In genomic region chr19:51272183-51272817, GRCh38 we compare ENCODE assay signal across 13 cellular contexts. TPM values are rescaled to one million over a fixed set of nuclear protein-coding genes. Genes with fewer than 3 reads are reported as not detected.
DNase-seq lines count a peak whose midpoint lies in the region; ATAC-seq and TF ChIP-seq lines count a peak whose summit lies in the region.
"Had no signal": no experiment of that assay in that cellular context is flagged by ENCODE, and none has a peak within 500 bp of the region (broad histone marks: within the 10 kb centered on the region; RNA-seq: fewer than 3 reads in every experiment).

No MANE protein-coding gene starts in this region.

- H3K9me2 ChIP-seq in Karpas-422 (replicated peaks; ENCODE audit: insufficient read depth, low read length) (no peaks in the 10 kb centered on the region), hepatocyte (replicated peaks; ENCODE audit: insufficient read depth) (no peaks in the 10 kb centered on the region)

- H3K4me2 ChIP-seq in Karpas-422 (ENCODE audit: low read depth, low read length, poor library complexity, severe bottlenecking) (peak overlapping the region; percentile 23), hepatocyte (no peak overlapping the region)

- no peaks in the 10 kb centered on the region; the same call in 1 of the 2 replicates for H4K20me1 ChIP-seq in Karpas-422 (ENCODE audit: insufficient read depth, low read depth, low read length)
- no peaks in the 10 kb centered on the region for H4K20me1 ChIP-seq in hepatocyte (ENCODE audit: insufficient read depth, poor library complexity, severe bottlenecking)

- H3K9ac ChIP-seq in Karpas-422 (ENCODE audit: low read length) = no peak overlapping the region

- no peaks in the 10 kb centered on the region for H3K9me3 Mint-ChIP-seq in activated CD4-positive, alpha-beta memory T cell treated with anti-CD3 and anti-CD28 coated beads, Interleukin-2, amount 10 ng/mL, durations not matched to agents 7 days and 5 days
- H3K9me3 Mint-ChIP-seq in natural killer cell treated with Interleukin-12 subunit alpha and Interleukin-12 subunit beta and Interleukin-15 and Interleukin-18, amount 100 ng/mL, for 72 hours = no peaks in the 10 kb centered on the region

- peaks cover 5% of the 10 kb centered on the region for H3K27me3 Mint-ChIP-seq in activated CD4-positive, alpha-beta memory T cell treated with anti-CD3 and anti-CD28 coated beads, Interleukin-2, amount 10 ng/mL, durations not matched to agents 7 days and 5 days
- peaks cover 4 to 13% of the 10 kb centered on the region in 2 donors for H3K27me3 Mint-ChIP-seq in natural killer cell treated with Interleukin-12 subunit alpha and Interleukin-12 subunit beta and Interleukin-15 and Interleukin-18, amount 100 ng/mL, for 72 hours

- POLR2A ChIA-PET in activated CD4-positive, alpha-beta memory T cell treated with anti-CD3 and anti-CD28 coated beads, Interleukin-2, amount 10 ng/mL, durations not matched to agents 7 days and 5 days (lab: Charles Lee) = interaction anchor here (0.9 to 3.5 kb wide), 6 partner anchors 10 to 122 kb away, joined by 3 to 21 read pairs (median 5); no protein-coding TSS in a partner anchor

- H3K79me2 ChIP-seq in Karpas-422 (ENCODE audit: low read length) (no peaks in the 10 kb centered on the region), hepatocyte (no peaks in the 10 kb centered on the region)

- H3K36me3 ChIP-seq in Karpas-422 (ENCODE audit: insufficient read depth, low read length) (no peaks in the 10 kb centered on the region), hepatocyte (replicated peaks; ENCODE audit: insufficient read depth, low read depth) (no peaks in the 10 kb centered on the region)
- H3K36me3 ChIP-seq: brain microvascular endothelial cell, gastrocnemius medialis, uterus had no signal

- H3K4me1 Mint-ChIP-seq in activated CD4-positive, alpha-beta memory T cell treated with anti-CD3 and anti-CD28 coated beads, Interleukin-2, amount 10 ng/mL, durations not matched to agents 7 days and 5 days = peaks cover 46% of the 10 kb centered on the region
- H3K4me1 Mint-ChIP-seq in natural killer cell treated with Interleukin-12 subunit alpha and Interleukin-12 subunit beta and Interleukin-15 and Interleukin-18, amount 100 ng/mL, for 72 hours (ENCODE audit: low read depth in 2 of 2) = peaks cover 11 to 25% of the 10 kb centered on the region in 2 donors

- no peaks in the 10 kb centered on the region for H3K9me3 ChIP-seq in Karpas-422 (ENCODE audit: low read length)
- no peaks in the 10 kb centered on the region for H3K9me3 ChIP-seq in hepatocyte (ENCODE audit: low read depth)
- H3K9me3 ChIP-seq: gastrocnemius medialis, uterus had no signal

- TF ChIP-seq CTCF in hepatocyte (IDR thresholded peaks at IDR 0.05; ENCODE audit: poor library complexity) = no peak

- H3K27me3 ChIP-seq in Karpas-422 (ENCODE audit: low read length) = no peaks in the 10 kb centered on the region
- no peaks in the 10 kb centered on the region for H3K27me3 ChIP-seq in hepatocyte
- H3K27me3 ChIP-seq: brain microvascular endothelial cell, gastrocnemius medialis, uterus had no signal

- H3K4me3 ChIP-seq in Karpas-422 (ENCODE audit: low read length) = no peak overlapping the region
- H3K4me3 ChIP-seq in hepatocyte = no peak overlapping the region
- H3K4me3 ChIP-seq: gastrocnemius medialis, uterus had no signal

- no peaks in the 10 kb centered on the region for H3K36me3 Mint-ChIP-seq in activated CD4-positive, alpha-beta memory T cell treated with anti-CD3 and anti-CD28 coated beads, Interleukin-2, amount 10 ng/mL, durations not matched to agents 7 days and 5 days (ENCODE audit: low read depth)
- no peaks in the 10 kb centered on the region for H3K36me3 Mint-ChIP-seq in natural killer cell treated with Interleukin-12 subunit alpha and Interleukin-12 subunit beta and Interleukin-15 and Interleukin-18, amount 100 ng/mL, for 72 hours

- H3K4me1 ChIP-seq in Karpas-422 (ENCODE audit: low read length) = peaks cover 11% of the 10 kb centered on the region
- no peaks in the 10 kb centered on the region for H3K4me1 ChIP-seq in hepatocyte (ENCODE audit: insufficient read depth)
- H3K4me1 ChIP-seq: gastrocnemius medialis, uterus had no signal

- peak overlapping the region; percentile 97 for H3K27ac Mint-ChIP-seq in activated CD4-positive, alpha-beta memory T cell treated with anti-CD3 and anti-CD28 coated beads, Interleukin-2, amount 10 ng/mL, durations not matched to agents 7 days and 5 days
- peak overlapping the region in 1 of 2 donors; percentile 69 for H3K27ac Mint-ChIP-seq in natural killer cell treated with Interleukin-12 subunit alpha and Interleukin-12 subunit beta and Interleukin-15 and Interleukin-18, amount 100 ng/mL, for 72 hours

- DNase-seq in activated CD8-positive, alpha-beta memory T cell treated with anti-CD3 and anti-CD28 coated beads, Interleukin-2, amount 50 U/mL, for 1 hour (ENCODE audit: extremely low read depth) = peak; percentile 8
- DNase-seq in activated CD8-positive, alpha-beta memory T cell treated with anti-CD3 and anti-CD28 coated beads, Interleukin-2, amount 50 U/mL, for 48 hours = no peak
- DNase-seq in Karpas-422 (no peak), hepatocyte (ENCODE audit: low spot score) (no peak), NCI-H1092 (lab: John Stamatoyannopoulos, UW) (no peak)
- DNase-seq in activated CD4-positive, alpha-beta memory T cell treated with anti-CD3 and anti-CD28 coated beads, Interleukin-2, amount 10 ng/mL, durations not matched to agents 7 days and 5 days = peak; percentile 79
- no peak for DNase-seq in natural killer cell treated with Interleukin-12 subunit alpha and Interleukin-12 subunit beta and Interleukin-15 and Interleukin-18, amount 100 ng/mL, for 72 hours (ENCODE audit: low spot score)
- DNase-seq: brain microvascular endothelial cell, DMS53, gastrocnemius medialis, uterus had no signal

- peak overlapping the region; percentile 62 for H3K4me3 Mint-ChIP-seq in activated CD4-positive, alpha-beta memory T cell treated with anti-CD3 and anti-CD28 coated beads, Interleukin-2, amount 10 ng/mL, durations not matched to agents 7 days and 5 days
- peak overlapping the region; percentile 40 for H3K4me3 Mint-ChIP-seq in natural killer cell treated with Interleukin-12 subunit alpha and Interleukin-12 subunit beta and Interleukin-15 and Interleukin-18, amount 100 ng/mL, for 72 hours

- WGBS in hepatocyte (ENCODE audit: low lambda C conversion rate, missing lambda C conversion rate) = 76% methylated on average over 6 of the region's 6 CpGs

- H2AFZ ChIP-seq in Karpas-422 (ENCODE audit: low read length) (no peak overlapping the region), hepatocyte (no peak overlapping the region)

- CTCF ChIA-PET in activated CD4-positive, alpha-beta memory T cell treated with anti-CD3 and anti-CD28 coated beads, Interleukin-2, amount 10 ng/mL, durations not matched to agents 7 days and 5 days (lab: Charles Lee) = interaction anchor here (1.0 to 6.1 kb wide), 4 partner anchors 12 to 113 kb away, joined by 3 to 40 read pairs (median 4); no protein-coding TSS in a partner anchor

- peak; percentile 53 to 79 for ATAC-seq in natural killer cell treated with Interleukin-12 subunit alpha and Interleukin-12 subunit beta and Interleukin-15 and Interleukin-18, amount 100 ng/mL, for 72 hours
- ATAC-seq in HG02852 (IDR thresholded peaks at IDR 0.05; ENCODE audit: unreplicated experiment) = no peak
- ATAC-seq: gastrocnemius medialis had no signal

- no peak overlapping the region for H3K27ac ChIP-seq in Karpas-422 (ENCODE audit: low read length)
- no peak overlapping the region for H3K27ac ChIP-seq in hepatocyte
- H3K27ac ChIP-seq: brain microvascular endothelial cell, gastrocnemius medialis, uterus had no signal

RNA-seq across cellular contexts. Expression of gene SIGLECL1, which starts 21.4 kb away (rescaled TPM):
- total RNA-seq in Karpas-422 (2014; rRNA removed; shearing (Covaris generic); ENCODE audit: low replicate concordance) = not detected in 2 replicates
- under 1 TPM in 1 of 2 experiments, not detected in 1; 0.18 TPM for total RNA-seq in activated CD4-positive, alpha-beta memory T cell treated with anti-CD3 and anti-CD28 coated beads, Interleukin-2, amount 10 ng/mL, durations not matched to agents 7 days and 5 days
- not detected for total RNA-seq in natural killer cell treated with Interleukin-12 subunit alpha and Interleukin-12 subunit beta and Interleukin-15 and Interleukin-18, amount 100 ng/mL, for 72 hours
- not detected in 2 replicates for total RNA-seq in hepatocyte
- not detected in 2 replicates for polyA plus RNA-seq in hepatocyte
- total RNA-seq: gastrocnemius medialis, mononuclear cell had no signal

RNA-seq across cellular contexts. Expression of gene IGLON5, which starts 39.1 kb away (rescaled TPM):
- not detected in 2 replicates for total RNA-seq in Karpas-422 (2014; rRNA removed; shearing (Covaris generic); ENCODE audit: low replicate concordance)
- total RNA-seq in activated CD4-positive, alpha-beta memory T cell treated with anti-CD3 and anti-CD28 coated beads, Interleukin-2, amount 10 ng/mL, durations not matched to agents 7 days and 5 days = under 1 TPM; 0.68 to 0.81 TPM
- under 1 TPM in 1 of 2 donors, not detected in 1; 0.59 TPM for total RNA-seq in natural killer cell treated with Interleukin-12 subunit alpha and Interleukin-12 subunit beta and Interleukin-15 and Interleukin-18, amount 100 ng/mL, for 72 hours
- 3.9 and 5.0 TPM in 2 replicates for total RNA-seq in hepatocyte
- 2.4 and 4.3 TPM in 2 replicates for polyA plus RNA-seq in hepatocyte
- total RNA-seq: gastrocnemius medialis, mononuclear cell had no signal

RNA-seq across cellular contexts. Expression of gene CD33, which starts 47.4 kb away (rescaled TPM):
- total RNA-seq in Karpas-422 (2014; rRNA removed; shearing (Covaris generic); ENCODE audit: low replicate concordance) = 18.1 and 19.3 TPM in 2 replicates
- 10 to 100 TPM; 21.1 to 23.7 TPM for total RNA-seq in activated CD4-positive, alpha-beta memory T cell treated with anti-CD3 and anti-CD28 coated beads, Interleukin-2, amount 10 ng/mL, durations not matched to agents 7 days and 5 days
- total RNA-seq in natural killer cell treated with Interleukin-12 subunit alpha and Interleukin-12 subunit beta and Interleukin-15 and Interleukin-18, amount 100 ng/mL, for 72 hours = 1 to 10 TPM in 1 of 2 donors, under 1 TPM in 1; 0.89 to 1.4 TPM
- total RNA-seq in hepatocyte = 0.23 TPM in 1 of 2 replicates, not detected in the other
- 0.57 TPM in 1 of 2 replicates, not detected in the other for polyA plus RNA-seq in hepatocyte

Comparison
In these comparisons a context has a peak if more than half of its experiments do, and no peak if none do; other contexts are left out.
1. DNase-seq: peak in activated CD8-positive, alpha-beta memory T cell treated with anti-CD3 and anti-CD28 coated beads, Interleukin-2, amount 50 U/mL, for 1 hour (single experiment) and activated CD4-positive, alpha-beta memory T cell treated with anti-CD3 and anti-CD28 coated beads, Interleukin-2, amount 10 ng/mL, durations not matched to agents 7 days and 5 days (single experiment); none in activated CD8-positive, alpha-beta memory T cell treated with anti-CD3 and anti-CD28 coated beads, Interleukin-2, amount 50 U/mL, for 48 hours (single experiment), Karpas-422 (single experiment), natural killer cell treated with Interleukin-12 subunit alpha and Interleukin-12 subunit beta and Interleukin-15 and Interleukin-18, amount 100 ng/mL, for 72 hours (single experiment), hepatocyte (single experiment) and NCI-H1092 (single experiment).